12 cellular contexts compared by ENCODE assay signal in the genomic region with DNA sequence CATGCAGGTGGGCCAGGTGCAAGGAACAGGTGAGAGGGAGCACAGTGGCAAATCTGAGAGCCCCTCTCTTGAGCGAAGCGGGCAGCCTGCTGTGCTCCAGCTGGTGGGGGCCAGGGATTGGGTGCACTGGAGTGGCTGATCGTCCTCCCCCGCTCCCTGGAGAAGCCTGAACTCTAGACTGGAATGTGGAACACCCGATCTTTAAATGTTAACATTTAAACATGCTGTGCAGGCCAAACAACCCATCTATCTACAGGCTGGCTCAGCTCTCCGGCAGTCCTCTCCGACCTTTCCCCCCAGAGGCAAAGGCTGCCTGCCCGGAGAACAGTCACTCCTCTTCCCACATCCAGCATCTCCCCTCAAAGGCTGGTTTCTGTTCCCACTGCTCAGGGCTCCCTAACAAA. TPM values are rescaled to one million over a fixed set of nuclear protein-coding genes. Genes with fewer than 3 reads are reported as not detected.
A peak's percentile ranks its signal among the peaks of the same experiment; 100 is the strongest.
DNase-seq lines count a peak whose midpoint lies in the region; ATAC-seq and TF ChIP-seq lines count a peak whose summit lies in the region.
"Had no signal": no experiment of that assay in that cellular context is flagged by ENCODE, and none has a peak within 500 bp of the region (broad histone marks: within the 10 kb centered on the region; RNA-seq: fewer than 3 reads in every experiment).

No MANE protein-coding gene starts in this region.

- DNase-seq in EL, result peak; percentile 20
- peak in 1 of 2 experiments; percentile 70 for DNase-seq in SJSA1 (ENCODE audit: low read depth in 1 of 2, low spot score in 2 of 2)
- DNase-seq in hepatocyte (ENCODE audit: low spot score), result peak; percentile 57
- peak; percentile 65 for DNase-seq in sigmoid colon
- DNase-seq in epidermal melanocyte (ENCODE audit: insufficient read length, low spot score), result no peak
- no peak for DNase-seq in GF-D8 (lab: John Stamatoyannopoulos, UW)
- no peak for DNase-seq in NCI-H2081 (lab: John Stamatoyannopoulos, UW)
- DNase-seq: activated T-cell treated with anti-CD3 and anti-CD28 coated beads, Interleukin-2, amount 50 U/mL, for 4 hours; CD4-positive, alpha-beta T cell; cerebellar nuclear complex; NCI-H774 had no signal

- TF ChIP-seq EP300 in sigmoid colon (IDR thresholded peaks at IDR 0.05), result no peak

- H3K4me1 ChIP-seq in SJSA1 (replicated peaks), result peaks cover 64% of the 10 kb centered on the region
- H3K4me1 ChIP-seq in hepatocyte (ENCODE audit: insufficient read depth), result peaks cover 54% of the 10 kb centered on the region
- peaks cover 0 to 78% (median 76%) of the 10 kb centered on the region in 4 donors for H3K4me1 ChIP-seq in sigmoid colon

- TF ChIP-seq POLR2A in sigmoid colon (IDR thresholded peaks at IDR 0.05), result no peak

- H3K27ac ChIP-seq in SJSA1, result peak overlapping the region; percentile 97
- H3K27ac ChIP-seq in hepatocyte, result peak overlapping the region; percentile 96
- H3K27ac ChIP-seq in sigmoid colon, result peak overlapping the region; percentile 91 to 100 (median 98)

- H3K4me3 ChIP-seq in SJSA1 (no peak overlapping the region), hepatocyte (no peak overlapping the region), sigmoid colon (peak overlapping the region in 3 of 4 donors; percentile 75 to 79 (median 78))

- peaks cover 45% of the 10 kb centered on the region for H3K36me3 ChIP-seq in SJSA1
- no peaks in the 10 kb centered on the region for H3K36me3 ChIP-seq in hepatocyte (replicated peaks; ENCODE audit: insufficient read depth, low read depth)
- H3K36me3 ChIP-seq in sigmoid colon, result peaks cover 26 to 56% (median 31%) of the 10 kb centered on the region in 4 donors

- H3K9me3 ChIP-seq in SJSA1 (replicated peaks) (no peaks in the 10 kb centered on the region), hepatocyte (ENCODE audit: low read depth) (no peaks in the 10 kb centered on the region), sigmoid colon (no peaks in the 10 kb centered on the region)

- no peak for TF ChIP-seq CTCF in hepatocyte (IDR thresholded peaks at IDR 0.05; ENCODE audit: poor library complexity)
- no peak for TF ChIP-seq CTCF in sigmoid colon (IDR thresholded peaks at IDR 0.05)

- ATAC-seq in GM21576 (IDR thresholded peaks at IDR 0.05; ENCODE audit: unreplicated experiment), result no peak
- ATAC-seq: activated T-cell treated with anti-CD3 and anti-CD28 coated beads, Interleukin-2, amount 50 U/mL, for 4 hours had no signal

- no peaks in the 10 kb centered on the region for H4K20me1 ChIP-seq in hepatocyte (ENCODE audit: insufficient read depth, poor library complexity, severe bottlenecking)

- no peak overlapping the region for H2AFZ ChIP-seq in hepatocyte

- H3K4me2 ChIP-seq in hepatocyte, result peak overlapping the region; percentile 57

- 31% methylated on average over 8 of the region's 8 CpGs for WGBS in hepatocyte (ENCODE audit: low lambda C conversion rate, missing lambda C conversion rate)
- 57 to 68% methylated on average over 8 of the region's 8 CpGs for WGBS in sigmoid colon, 2 donors

- no peaks in the 10 kb centered on the region for H3K9me2 ChIP-seq in hepatocyte (replicated peaks; ENCODE audit: insufficient read depth)

- no peaks in the 10 kb centered on the region for H3K79me2 ChIP-seq in hepatocyte

- no peaks in the 10 kb centered on the region for H3K27me3 ChIP-seq in SJSA1 (replicated peaks)
- H3K27me3 ChIP-seq in hepatocyte, result no peaks in the 10 kb centered on the region
- no peaks in the 10 kb centered on the region for H3K27me3 ChIP-seq in sigmoid colon

- intact Hi-C loops in sigmoid colon (cut with DNase I), result no loop called here

RNA-seq across cellular contexts. Expression of gene MRGPRF, which starts 5.1 kb away (rescaled TPM):
- 25.8 and 27.4 TPM in 2 replicates for total RNA-seq in SJSA1 (2014; rRNA removed; shearing (Covaris generic))
- 6.5 TPM in 2 replicates for total RNA-seq in hepatocyte
- polyA plus RNA-seq in hepatocyte, result 7.5 and 12.1 TPM in 2 replicates
- total RNA-seq in sigmoid colon, result 100 to 1,000 TPM; 118 to 263 (median 138) TPM
- 10 to 100 TPM in 1 of 3 donors, 1 to 10 TPM in 2; 1.8 to 18.7 (median 4.2) TPM for polyA plus RNA-seq in sigmoid colon
- total RNA-seq: CD4-positive, alpha-beta T cell had no signal

RNA-seq across cellular contexts. Expression of gene MRGPRD, which starts 27.2 kb away (rescaled TPM):
- not detected in 2 replicates for total RNA-seq in SJSA1 (2014; rRNA removed; shearing (Covaris generic))
- total RNA-seq in hepatocyte (0.32 TPM in 1 of 2 replicates, not detected in the other), sigmoid colon (1 to 10 TPM in 3 of 4 donors, not detected in 1; 1.9 to 2.2 (median 2.1) TPM)
- polyA plus RNA-seq in hepatocyte (not detected in 2 replicates), sigmoid colon (not detected)
- total RNA-seq: activated T-cell treated with anti-CD3 and anti-CD28 coated beads, Interleukin-2, amount 50 U/mL, for 4 hours; CD4-positive, alpha-beta T cell had no signal

RNA-seq across cellular contexts. Expression of gene TPCN2, which starts 40.8 kb away (rescaled TPM):
- 21.7 and 24.1 TPM in 2 replicates for total RNA-seq in SJSA1 (2014; rRNA removed; shearing (Covaris generic))
- total RNA-seq in hepatocyte (12.9 and 16.6 TPM in 2 replicates), sigmoid colon (10 to 100 TPM; 17.5 to 43.5 (median 25.3) TPM)
- polyA plus RNA-seq in hepatocyte (18.8 and 21.3 TPM in 2 replicates), sigmoid colon (10 to 100 TPM in 1 of 3 donors, 1 to 10 TPM in 2; 1.6 to 14.4 (median 1.8) TPM)

Comparison
In these comparisons a context has a peak if more than half of its experiments do, and no peak if none do; other contexts are left out.
1. DNase-seq: peak in EL (single experiment), hepatocyte (single experiment) and sigmoid colon (single experiment); none in epidermal melanocyte (single experiment), GF-D8 (single experiment) and NCI-H2081 (0 of 2).
2. H3K4me3 ChIP-seq: peak in sigmoid colon (3 of 4); none in SJSA1 (single experiment) and hepatocyte (single experiment).
3. Peak in every context shown above with its lines, with median percentiles within 50 percentile points of each other: H3K27ac ChIP-seq.